In genomic region chr2:11899264-11899818, GRCh38 we compare ENCODE assay signal across 1 cellular context.
TF ChIP-seq lines count a peak whose summit lies in the region.

No MANE protein-coding gene starts in this region.

TF ChIP-seq in IMR-90, 13 proteins besides CTCF, POLR2A, EP300 and RAD21 (continued from another document):
- TF ChIP-seq ELK1 (IDR thresholded peaks at IDR 0.05; ENCODE audit: borderline replicate concordance, low read depth, low read length) (no peak), FOS (IDR thresholded peaks at IDR 0.05; ENCODE audit: low read depth, low read length) (no peak)
